ENCODE assay signal across 26 cellular contexts in genomic region chr5:57937025-57937424, GRCh38.
A peak's percentile ranks its signal among the peaks of the same experiment; 100 is the strongest.
DNase-seq lines count a peak whose midpoint lies in the region; ATAC-seq and TF ChIP-seq lines count a peak whose summit lies in the region.
"Had no signal": no experiment of that assay in that cellular context is flagged by ENCODE, and none has a peak within 500 bp of the region (broad histone marks: within the 10 kb centered on the region; RNA-seq: fewer than 3 reads in every experiment).

No MANE protein-coding gene starts in this region.

- no peak overlapping the region for H3K9ac ChIP-seq in Karpas-422 (ENCODE audit: low read length)
- H3K9ac ChIP-seq: BLaER1 treated with 17β-estradiol and CSF1 and Interleukin-3, amounts not matched to agents 10 nM and 100 nM had no signal

- no peak overlapping the region for H3K4me3 ChIP-seq in fibroblast of pulmonary artery (replicated peaks; ENCODE audit: low read depth, low read length)
- H3K4me3 ChIP-seq in testis = no peak overlapping the region
- H3K4me3 ChIP-seq in right cardiac atrium (ENCODE audit: low read length) = no peak overlapping the region
- H3K4me3 ChIP-seq in Karpas-422 (ENCODE audit: low read length) = no peak overlapping the region
- H3K4me3 ChIP-seq: BLaER1 treated with 17β-estradiol and CSF1 and Interleukin-3, amounts not matched to agents 10 nM and 100 nM; prostate gland; skin epidermis had no signal

- H3K27ac ChIP-seq in testis = no peak overlapping the region
- no peak overlapping the region for H3K27ac ChIP-seq in right cardiac atrium (ENCODE audit: low read length)
- H3K27ac ChIP-seq in Karpas-422 (ENCODE audit: low read length) = no peak overlapping the region
- H3K27ac ChIP-seq: BLaER1 treated with 17β-estradiol and CSF1 and Interleukin-3, amounts not matched to agents 10 nM and 100 nM; prostate gland; skin epidermis had no signal

- WGBS in testis, 2 donors = 51 to 52% methylated on average over 3 of the region's 3 CpGs
- 70% methylated on average over 3 of the region's 3 CpGs for WGBS in right cardiac atrium

- no peak overlapping the region for H3K4me2 ChIP-seq in Karpas-422 (ENCODE audit: low read depth, low read length, poor library complexity, severe bottlenecking)
- H3K4me2 ChIP-seq: BLaER1 treated with 17β-estradiol and CSF1 and Interleukin-3, amounts not matched to agents 10 nM and 100 nM had no signal

- H3K4me1 ChIP-seq in testis (no peaks in the 10 kb centered on the region), right cardiac atrium (ENCODE audit: control insufficient read depth, insufficient read depth, low read length) (peaks cover 2% of the 10 kb centered on the region), Karpas-422 (ENCODE audit: low read length) (no peaks in the 10 kb centered on the region)
- H3K4me1 ChIP-seq: Caco-2, prostate gland had no signal

- intact Hi-C loops in testis (cut with DNase I; ENCODE audit: low total_unique reads) (no loop called here), right cardiac atrium (cut with DNase I) (no loop called here)

- no peak overlapping the region for H2AFZ ChIP-seq in Karpas-422 (ENCODE audit: low read length)

- no peak for TF ChIP-seq CTCF in fibroblast of pulmonary artery (IDR thresholded peaks at IDR 0.05; ENCODE audit: low read length, missing control alignments)
- no peak for TF ChIP-seq CTCF in testis (IDR thresholded peaks at IDR 0.05)

- H3K9me3 ChIP-seq in testis (no peaks in the 10 kb centered on the region), right cardiac atrium (ENCODE audit: control insufficient read depth, low read length) (no peaks in the 10 kb centered on the region), Karpas-422 (ENCODE audit: low read length) (no peaks in the 10 kb centered on the region)
- H3K9me3 ChIP-seq: BLaER1 treated with 17β-estradiol and CSF1 and Interleukin-3, amounts not matched to agents 10 nM and 100 nM; Caco-2; prostate gland had no signal

- no peaks in the 10 kb centered on the region for H3K79me2 ChIP-seq in Karpas-422 (ENCODE audit: low read length)

- TF ChIP-seq POLR2A in testis (IDR thresholded peaks at IDR 0.05) = no peak

- H3K27me3 ChIP-seq in testis = no peaks in the 10 kb centered on the region
- no peaks in the 10 kb centered on the region for H3K27me3 ChIP-seq in right cardiac atrium (ENCODE audit: control insufficient read depth, insufficient read depth)
- H3K27me3 ChIP-seq in Karpas-422 (ENCODE audit: low read length) = no peaks in the 10 kb centered on the region
- H3K27me3 ChIP-seq: BLaER1 treated with 17β-estradiol and CSF1 and Interleukin-3, amounts not matched to agents 10 nM and 100 nM had no signal

- H4K20me1 ChIP-seq in Karpas-422 (ENCODE audit: insufficient read depth, low read depth, low read length) = no peaks in the 10 kb centered on the region
- H4K20me1 ChIP-seq: BLaER1 treated with 17β-estradiol and CSF1 and Interleukin-3, amounts not matched to agents 10 nM and 100 nM had no signal

- H3K36me3 ChIP-seq in testis (ENCODE audit: low read depth, missing control alignments) (no peaks in the 10 kb centered on the region), Karpas-422 (ENCODE audit: insufficient read depth, low read length) (no peaks in the 10 kb centered on the region)
- H3K36me3 ChIP-seq: BLaER1 treated with 17β-estradiol and CSF1 and Interleukin-3, amounts not matched to agents 10 nM and 100 nM; prostate gland had no signal

- ATAC-seq in HG03135 (IDR thresholded peaks at IDR 0.05; ENCODE audit: unreplicated experiment) (no peak), right cardiac atrium (no peak)
- ATAC-seq: activated CD8-positive, alpha-beta T cell treated with anti-CD3 and anti-CD28 coated beads, Interleukin-2, amount 10 ng/mL, durations not matched to agents 7 days and 5 days had no signal

- H3K9me2 ChIP-seq in Karpas-422 (replicated peaks; ENCODE audit: insufficient read depth, low read length) = no peaks in the 10 kb centered on the region

- DNase-seq in NCI-H146 (lab: John Stamatoyannopoulos, UW) = peak; percentile 8
- no peak for DNase-seq in NCI-H146 treated with DMSO at 0.1 percent for 48 hours (lab: John Stamatoyannopoulos, UW; ENCODE audit: unreplicated experiment)
- peak; percentile 74 for DNase-seq in NCI-H69 (lab: John Stamatoyannopoulos, UW)
- DNase-seq in fibroblast of pulmonary artery (ENCODE audit: low read depth) = peak; percentile 3
- peak; percentile 46 for DNase-seq in testis
- no peak for DNase-seq in right cardiac atrium
- no peak for DNase-seq in Karpas-422
- DNase-seq: 8988T; activated CD8-positive, alpha-beta T cell treated with anti-CD3 and anti-CD28 coated beads, Interleukin-2, amount 10 ng/mL, durations not matched to agents 7 days and 5 days; activated gamma-delta T cell; activated T-cell treated with anti-CD3 and anti-CD28 coated beads for 4 hours; Caco-2; effector CD8-positive, alpha-beta T cell; erythroblast; head of caudate nucleus; KBM-7; kidney glomerular epithelial cell; mammary epithelial cell; NCI-H1417 treated with DMSO at 0.1 percent for 48 hours; NCI-H510A; NK-92 treated with Interleukin-12 subunit alpha and Interleukin-12 subunit beta, amount 100 ng/mL, for 24 hours; trophoblast cell had no signal

Comparison
In these comparisons a context has a peak if more than half of its experiments do, and no peak if none do; other contexts are left out.
1. DNase-seq: peak in NCI-H146 (single experiment), NCI-H69 (single experiment), fibroblast of pulmonary artery (single experiment) and testis (single experiment); none in NCI-H146 treated with DMSO at 0.1 percent for 48 hours (single experiment), right cardiac atrium (0 of 3) and Karpas-422 (single experiment).